In genomic region chr6:47197672-47198640, GRCh38 we compare ENCODE assay signal across 10 cellular contexts.
DNase-seq lines count a peak whose midpoint lies in the region; ATAC-seq lines count a peak whose summit lies in the region.
"Had no signal": no experiment of that assay in that cellular context is flagged by ENCODE, and none has a peak within 500 bp of the region (broad histone marks: within the 10 kb centered on the region; RNA-seq: fewer than 3 reads in every experiment).

No MANE protein-coding gene starts in this region.

- no peaks in the 10 kb centered on the region for H3K9me3 ChIP-seq in BLaER1 treated with 17β-estradiol and CSF1 and Interleukin-3, amounts not matched to agents 10 nM and 100 nM (replicated peaks in 1 of 11)

- CTCF ChIA-PET in T-cell (lab: Charles Lee) = no interaction called here

- no peaks in the 10 kb centered on the region for H3K27me3 Mint-ChIP-seq in T-cell

- H3K27ac ChIP-seq in BLaER1 treated with 17β-estradiol and CSF1 and Interleukin-3, amounts not matched to agents 10 nM and 100 nM = no peak overlapping the region

- POLR2A ChIA-PET in T-cell (lab: Charles Lee) = interaction anchor here in 1 of 2 donors (0.7 kb wide), 1 partner anchor 78 kb away, joined by 3 read pairs; no protein-coding TSS in a partner anchor

- peak overlapping the region; percentile 9 to 63 (median 40); a peak in 19 of 22 replicates for H3K4me2 ChIP-seq in BLaER1 treated with 17β-estradiol and CSF1 and Interleukin-3, amounts not matched to agents 10 nM and 100 nM

- no peaks in the 10 kb centered on the region for H4K20me1 ChIP-seq in BLaER1 treated with 17β-estradiol and CSF1 and Interleukin-3, amounts not matched to agents 10 nM and 100 nM

- intact Hi-C loops in cardiac septum (cut with DNase I) = no loop called here

- H3K9ac ChIP-seq in BLaER1 treated with 17β-estradiol and CSF1 and Interleukin-3, amounts not matched to agents 10 nM and 100 nM = no peak overlapping the region

- DNase-seq in T-cell (no peak), kidney tubule cell (ENCODE audit: low spot score) (peak; percentile 31), mesenteric fat pad (ENCODE audit: low spot score) (no peak), cardiac septum (ENCODE audit: low spot score) (no peak), NCI-H774 (lab: John Stamatoyannopoulos, UW) (no peak)
- DNase-seq: NCI-H2029, RPMI8226 had no signal

- peaks cover 10 to 18% (median 16%) of the 10 kb centered on the region in 3 donors for H3K4me1 Mint-ChIP-seq in T-cell

- H3K4me3 Mint-ChIP-seq in T-cell = peak overlapping the region; percentile 31 to 65 (median 63)

- no peaks in the 10 kb centered on the region for H3K36me3 Mint-ChIP-seq in T-cell

- H3K4me1 ChIP-seq in BLaER1 treated with 17β-estradiol and CSF1 and Interleukin-3, amounts not matched to agents 10 nM and 100 nM = peaks cover 0 to 12% (median 9%) of the 10 kb centered on the region in 10 experiments; a peak in 10 of 20 replicates

- H3K9me3 Mint-ChIP-seq in T-cell = no peaks in the 10 kb centered on the region

- peak; percentile 47 for ATAC-seq in GM19351 (IDR thresholded peaks at IDR 0.05; ENCODE audit: unreplicated experiment)
- peak in 3 of 4 experiments; percentile 12 to 70 (median 20) for ATAC-seq in T-cell (replicated peaks in 1 of 4)
- no peak for ATAC-seq in HG03565 (IDR thresholded peaks at IDR 0.05; ENCODE audit: unreplicated experiment)

- H3K27me3 ChIP-seq in BLaER1 treated with 17β-estradiol and CSF1 and Interleukin-3, amounts not matched to agents 10 nM and 100 nM = no peaks in the 10 kb centered on the region

- H3K4me3 ChIP-seq in BLaER1 treated with 17β-estradiol and CSF1 and Interleukin-3, amounts not matched to agents 10 nM and 100 nM = no peak overlapping the region; a peak in 1 of 20 replicates

- no peaks in the 10 kb centered on the region for H3K36me3 ChIP-seq in BLaER1 treated with 17β-estradiol and CSF1 and Interleukin-3, amounts not matched to agents 10 nM and 100 nM

- peak overlapping the region in 1 of 2 donors; percentile 68 for H3K27ac Mint-ChIP-seq in T-cell
